In genomic region chrX:98481636-98482035, GRCh38 we compare ENCODE assay signal across 8 cellular contexts.
"Had no signal": no experiment of that assay in that cellular context is flagged by ENCODE, and none has a peak within 500 bp of the region (broad histone marks: within the 10 kb centered on the region; RNA-seq: fewer than 3 reads in every experiment).

No MANE protein-coding gene starts in this region.

- H3K9me3 Mint-ChIP-seq: IgD-negative memory B cell had no signal

- H3K4me3 ChIP-seq: K562 had no signal

- H3K36me3 Mint-ChIP-seq: IgD-negative memory B cell had no signal

- H3K27ac Mint-ChIP-seq: IgD-negative memory B cell had no signal

- H3K4me3 Mint-ChIP-seq: IgD-negative memory B cell had no signal

- H3K4me1 Mint-ChIP-seq: IgD-negative memory B cell had no signal

- ATAC-seq: HepG2, K562 had no signal

- H3K27ac ChIP-seq: HL-60 had no signal

- FAIRE-seq: HepG2, HTR-8/SVneo, K562 had no signal

- H3K27me3 Mint-ChIP-seq: IgD-negative memory B cell had no signal

- DNase-seq: IMR-90, KBM-7, KG1 had no signal
